Comparison of ENCODE assay signal across 22 cellular contexts in the genomic region with DNA sequence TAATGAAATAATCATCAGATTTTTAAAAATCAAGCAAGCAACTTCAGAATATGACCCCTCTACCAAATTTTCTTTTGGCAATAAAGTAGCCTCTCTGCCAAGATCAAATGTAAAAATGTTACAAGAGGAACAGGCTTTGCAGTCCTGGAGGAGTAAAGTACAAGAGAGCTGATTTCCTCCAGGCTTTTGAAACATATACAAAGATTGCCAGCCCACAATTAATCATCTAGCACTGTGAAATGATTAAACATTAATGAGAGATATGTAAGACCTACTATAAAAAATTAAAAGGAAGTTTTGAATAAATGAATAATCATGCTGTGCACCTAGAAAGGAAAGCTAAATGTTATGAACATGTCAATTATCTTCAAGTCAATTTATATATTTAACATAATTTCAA. TPM values are rescaled to one million over a fixed set of nuclear protein-coding genes. Genes with fewer than 3 reads are reported as not detected.
A peak's percentile ranks its signal among the peaks of the same experiment; 100 is the strongest.
DNase-seq lines count a peak whose midpoint lies in the region; ATAC-seq, FAIRE-seq and TF ChIP-seq lines count a peak whose summit lies in the region.
"Had no signal": no experiment of that assay in that cellular context is flagged by ENCODE, and none has a peak within 500 bp of the region (broad histone marks: within the 10 kb centered on the region; RNA-seq: fewer than 3 reads in every experiment).

No MANE protein-coding gene starts in this region.

- CTCF ChIA-PET in OCI-LY7 (lab: Charles Lee; ENCODE audit: unreplicated experiment): interaction anchor here (1.3 kb wide), 1 partner anchor 94 kb away, joined by 3 read pairs; no protein-coding TSS in a partner anchor

- H3K9me3 Mint-ChIP-seq in CD4-positive, CD25-positive, alpha-beta regulatory T cell: no peaks in the 10 kb centered on the region
- H3K9me3 Mint-ChIP-seq in effector memory CD8-positive, alpha-beta T cell: no peaks in the 10 kb centered on the region
- H3K9me3 Mint-ChIP-seq: activated T-cell treated with anti-CD3 and anti-CD28 coated beads, Interleukin-2, amount 50 U/mL, for 4 hours; CD8-positive, alpha-beta memory T cell; dendritic cell treated with granulocyte-macrophage colony-stimulating factor and Interleukin-4, amounts not matched to agents 40 ng/mL and 50 ng/mL, for 4 days had no signal

- H4K20me1 ChIP-seq in OCI-LY7 (ENCODE audit: insufficient read depth, low read length): no peaks in the 10 kb centered on the region

- H3K36me3 ChIP-seq in CD4-positive, CD25-positive, alpha-beta regulatory T cell (ENCODE audit: control insufficient read depth, insufficient read depth, low read length): peaks cover 62% of the 10 kb centered on the region
- H3K36me3 ChIP-seq in OCI-LY7 (ENCODE audit: insufficient read depth, low read length) (peaks cover 73% of the 10 kb centered on the region), pancreas (peaks cover 0 to 16% (median 5%) of the 10 kb centered on the region in 3 donors)
- H3K36me3 ChIP-seq: breast epithelium, uterus had no signal

- H3K79me2 ChIP-seq in OCI-LY7 (ENCODE audit: insufficient read depth, low read depth, low read length): peaks cover 14% of the 10 kb centered on the region; the same call in 1 of the 2 replicates

- no peak overlapping the region for H2AFZ ChIP-seq in OCI-LY7 (ENCODE audit: low read length)

- H3K4me1 Mint-ChIP-seq in CD4-positive, CD25-positive, alpha-beta regulatory T cell: peaks cover 29 to 43% (median 33%) of the 10 kb centered on the region in 4 donors
- H3K4me1 Mint-ChIP-seq in effector memory CD8-positive, alpha-beta T cell (ENCODE audit: low read depth in 2 of 2): peaks cover 7 to 12% of the 10 kb centered on the region in 2 donors

- H3K27ac ChIP-seq in CD4-positive, CD25-positive, alpha-beta regulatory T cell (ENCODE audit: insufficient read depth, low read length, poor library complexity, severe bottlenecking): no peak overlapping the region
- H3K27ac ChIP-seq in OCI-LY7 (ENCODE audit: low read depth, low read length, poor library complexity, severe bottlenecking) (peak overlapping the region; percentile 54), pancreas (peak overlapping the region; percentile 29 to 79 (median 60))
- H3K27ac ChIP-seq: breast epithelium, epithelial cell of prostate had no signal

- no peak overlapping the region for H3K4me3 ChIP-seq in CD4-positive, CD25-positive, alpha-beta regulatory T cell (ENCODE audit: low read depth, low read length)
- H3K4me3 ChIP-seq in OCI-LY7 (ENCODE audit: low read depth, low read length, poor library complexity, severe bottlenecking): no peak overlapping the region
- H3K4me3 ChIP-seq in pancreas: no peak overlapping the region
- H3K4me3 ChIP-seq: breast epithelium, uterus had no signal

- no peak for FAIRE-seq in pancreas (lab: Jason Lieb, UNC)
- FAIRE-seq: keratinocyte had no signal

- BruUV-seq in OCI-LY7 (replicated peaks; lab: Mats Ljungman, UMichigan): no TSS peak

- H3K9me3 ChIP-seq in CD4-positive, CD25-positive, alpha-beta regulatory T cell (ENCODE audit: control insufficient read depth in 2 of 2, low read length in 2 of 2): no peaks in the 10 kb centered on the region
- H3K9me3 ChIP-seq in OCI-LY7 (ENCODE audit: low read length) (no peaks in the 10 kb centered on the region), pancreas (no peaks in the 10 kb centered on the region)
- H3K9me3 ChIP-seq: breast epithelium, uterus had no signal

- H3K27me3 ChIP-seq in CD4-positive, CD25-positive, alpha-beta regulatory T cell (ENCODE audit: control insufficient read depth, insufficient read depth, low read length): no peaks in the 10 kb centered on the region
- no peaks in the 10 kb centered on the region for H3K27me3 ChIP-seq in pancreas
- H3K27me3 ChIP-seq: breast epithelium, uterus had no signal

- peaks cover 4% of the 10 kb centered on the region for H3K27me3 Mint-ChIP-seq in CD4-positive, CD25-positive, alpha-beta regulatory T cell
- H3K27me3 Mint-ChIP-seq in effector memory CD8-positive, alpha-beta T cell: no peaks in the 10 kb centered on the region
- H3K27me3 Mint-ChIP-seq: dendritic cell treated with granulocyte-macrophage colony-stimulating factor and Interleukin-4, amounts not matched to agents 40 ng/mL and 50 ng/mL, for 4 days had no signal

- H3K36me3 Mint-ChIP-seq in CD4-positive, CD25-positive, alpha-beta regulatory T cell: peaks cover 34% of the 10 kb centered on the region
- H3K36me3 Mint-ChIP-seq in effector memory CD8-positive, alpha-beta T cell (ENCODE audit: insufficient read depth): peaks cover 86% of the 10 kb centered on the region

- H3K9me2 ChIP-seq in OCI-LY7 (ENCODE audit: insufficient read depth, low read length): no peaks in the 10 kb centered on the region

- H3K27ac Mint-ChIP-seq in CD4-positive, CD25-positive, alpha-beta regulatory T cell: peak overlapping the region in 2 of 3 donors; percentile 14 to 91
- peak overlapping the region; percentile 35 to 74 for H3K27ac Mint-ChIP-seq in effector memory CD8-positive, alpha-beta T cell
- H3K27ac Mint-ChIP-seq: dendritic cell treated with granulocyte-macrophage colony-stimulating factor and Interleukin-4, amounts not matched to agents 40 ng/mL and 50 ng/mL, for 4 days had no signal

- no peak for TF ChIP-seq CTCF in OCI-LY7 (conservative IDR thresholded peaks at IDR 0.05; ENCODE audit: low read length)
- no peak for TF ChIP-seq CTCF in pancreas (IDR thresholded peaks at IDR 0.05)

- H3K4me3 Mint-ChIP-seq in CD4-positive, CD25-positive, alpha-beta regulatory T cell: no peak overlapping the region
- no peak overlapping the region for H3K4me3 Mint-ChIP-seq in effector memory CD8-positive, alpha-beta T cell
- H3K4me3 Mint-ChIP-seq: activated T-cell treated with anti-CD3 and anti-CD28 coated beads, Interleukin-2, amount 50 U/mL, for 4 hours; CD8-positive, alpha-beta memory T cell; dendritic cell treated with granulocyte-macrophage colony-stimulating factor and Interleukin-4, amounts not matched to agents 40 ng/mL and 50 ng/mL, for 4 days had no signal

- H3K4me1 ChIP-seq in CD4-positive, CD25-positive, alpha-beta regulatory T cell (ENCODE audit: control insufficient read depth, insufficient read depth, low read length, poor library complexity, severe bottlenecking): no peaks in the 10 kb centered on the region
- H3K4me1 ChIP-seq in OCI-LY7 (ENCODE audit: insufficient read depth, low read length, poor library complexity, severe bottlenecking): peaks cover 67% of the 10 kb centered on the region
- peaks cover 35 to 50% (median 38%) of the 10 kb centered on the region in 3 donors for H3K4me1 ChIP-seq in pancreas
- H3K4me1 ChIP-seq: breast epithelium, uterus had no signal

- DNase-seq in CD4-positive, CD25-positive, alpha-beta regulatory T cell: no peak
- DNase-seq in OCI-LY7 (ENCODE audit: low spot score) (no peak), pancreas (no peak), NCI-H187 treated with DMSO at 0.1 percent for 48 hours (lab: John Stamatoyannopoulos, UW) (no peak), NCI-H345 (lab: John Stamatoyannopoulos, UW) (no peak)
- no peak for DNase-seq in effector memory CD8-positive, alpha-beta T cell
- no peak for DNase-seq in stimulated activated CD4-positive, alpha-beta T cell treated with anti-CD3 and anti-CD28 coated beads, Interleukin-4, amount 100 ng/mL, for 4 hours
- DNase-seq: activated CD4-positive, alpha-beta T cell treated with anti-CD3 and anti-CD28 coated beads, Interleukin-2, amount 50 U/mL, for 48 hours; activated T-cell treated with anti-CD3 and anti-CD28 coated beads, Interleukin-2, amount 50 U/mL, for 4 hours; CD8-positive, alpha-beta memory T cell; foreskin fibroblast; hypothalamus; mesendoderm; MV-4-11; NCI-H1930; stimulated activated CD8-positive, alpha-beta memory T cell treated with anti-CD3 and anti-CD28 coated beads, Interleukin-4, amount 100 ng/mL, for 48 hours; uterus had no signal

- intact Hi-C loops in OCI-LY7 (cut with micrococcal nuclease; ENCODE audit: unreplicated experiment): no loop called here
- intact Hi-C loops in pancreas (cut with DNase I): loop anchor here in 2 of 3 donors (10.0 kb wide), 2 partner anchors 182 to 322 kb away; no protein-coding TSS in a partner anchor

- POLR2A ChIA-PET in OCI-LY7 (lab: Charles Lee): interaction anchor here (0.6 kb wide), 1 partner anchor 161 kb away, joined by 3 read pairs; no protein-coding TSS in a partner anchor

- no peak for ATAC-seq in CD4-positive, CD25-positive, alpha-beta regulatory T cell (ENCODE audit: low read depth in 2 of 2)
- ATAC-seq in effector memory CD8-positive, alpha-beta T cell (replicated peaks): no peak
- ATAC-seq in pancreas (peak; percentile 66 to 84 (median 74)), HG03342 (IDR thresholded peaks at IDR 0.05; ENCODE audit: unreplicated experiment) (no peak)
- ATAC-seq: activated T-cell treated with anti-CD3 and anti-CD28 coated beads, Interleukin-2, amount 50 U/mL, for 4 hours had no signal

- peak overlapping the region; percentile 48 for H3K4me2 ChIP-seq in OCI-LY7 (ENCODE audit: low read length)

RNA-seq across cellular contexts. Expression of gene TXNDC11, which starts 26.3 kb away (rescaled TPM):
- 178 TPM for total RNA-seq in CD4-positive, CD25-positive, alpha-beta regulatory T cell
- polyA plus RNA-seq in CD4-positive, CD25-positive, alpha-beta regulatory T cell: 10 to 100 TPM; 64.9 to 77.2 (median 70.0) TPM
- total RNA-seq in OCI-LY7 (2014; rRNA removed; shearing (Covaris generic)): 79.8 and 96.0 TPM in 2 replicates
- total RNA-seq in OCI-LY7 (2022) (88.6 and 96.7 TPM in 2 replicates), pancreas (10 to 100 TPM; 28.1 to 38.9 (median 35.9) TPM)
- polyA plus RNA-seq in pancreas: 10 to 100 TPM; 54.7 to 80.8 TPM

RNA-seq across cellular contexts. Expression of gene SNN, which starts 48.1 kb away (rescaled TPM):
- total RNA-seq in CD4-positive, CD25-positive, alpha-beta regulatory T cell: 27.5 TPM
- 10 to 100 TPM; 14.5 to 31.2 (median 23.8) TPM for polyA plus RNA-seq in CD4-positive, CD25-positive, alpha-beta regulatory T cell
- total RNA-seq in OCI-LY7 (2014; rRNA removed; shearing (Covaris generic)): 28.3 and 31.8 TPM in 2 replicates
- total RNA-seq in OCI-LY7 (2022): 27.8 and 31.6 TPM in 2 replicates
- total RNA-seq in pancreas: 10 to 100 TPM in 1 of 6 donors, 1 to 10 TPM in 5; 3.9 to 10.6 (median 4.5) TPM
- 1 to 10 TPM; 4.0 to 4.6 TPM for polyA plus RNA-seq in pancreas

Comparison
In these comparisons a context has a peak if more than half of its experiments do, and no peak if none do; other contexts are left out.
1. ATAC-seq: peak in pancreas (4 of 4); none in CD4-positive, CD25-positive, alpha-beta regulatory T cell (0 of 2), effector memory CD8-positive, alpha-beta T cell (single experiment) and HG03342 (single experiment).